21 cellular contexts compared by ENCODE assay signal in genomic region chr5:77642915-77643653, GRCh38. TPM values are rescaled to one million over a fixed set of nuclear protein-coding genes. Genes with fewer than 3 reads are reported as not detected.
DNase-seq lines count a peak whose midpoint lies in the region; ATAC-seq and TF ChIP-seq lines count a peak whose summit lies in the region.
"Had no signal": no experiment of that assay in that cellular context is flagged by ENCODE, and none has a peak within 500 bp of the region (broad histone marks: within the 10 kb centered on the region; RNA-seq: fewer than 3 reads in every experiment).

No MANE protein-coding gene starts in this region.

- no peak overlapping the region for H3K27ac Mint-ChIP-seq in glutamatergic neuron (ENCODE audit: unreplicated experiment)
- H3K27ac Mint-ChIP-seq in activated CD8-positive, alpha-beta memory T cell treated with anti-CD3 and anti-CD28 coated beads, Interleukin-2, amount 10 ng/mL, durations not matched to agents 7 days and 5 days = no peak overlapping the region

- no peak overlapping the region for H2BK5ac ChIP-seq in neuronal stem cell (ENCODE audit: low read length)

- ATAC-seq in activated CD8-positive, alpha-beta memory T cell treated with anti-CD3 and anti-CD28 coated beads, Interleukin-2, amount 10 ng/mL, durations not matched to agents 7 days and 5 days = no peak
- ATAC-seq in Right ventricle myocardium superior (ENCODE audit: poor library complexity) = no peak
- ATAC-seq: mucosa of descending colon, pancreas had no signal

- peak overlapping the region; percentile 73 for H2AK5ac ChIP-seq in neuronal stem cell (ENCODE audit: low read depth, low read length)

- H3K27me3 ChIP-seq in H7 (ENCODE audit: control insufficient read depth, insufficient read depth, low read length) (peaks cover 98% of the 10 kb centered on the region), neuronal stem cell (ENCODE audit: control insufficient read depth in 3 of 3, insufficient read depth in 3 of 3, low read depth in 1 of 3, low read length in 3 of 3) (peaks cover 21 to 99% (median 75%) of the 10 kb centered on the region in 3 experiments)

- intact Hi-C loops in Right ventricle myocardium superior (cut with DNase I) = loop anchor here (10.0 kb wide), 1 partner anchor 372 kb away; no protein-coding TSS in a partner anchor

- H3K79me1 ChIP-seq in neuronal stem cell (ENCODE audit: low read depth, low read length) = no peaks in the 10 kb centered on the region

- H3K4ac ChIP-seq in neuronal stem cell (ENCODE audit: low read length) = no peak overlapping the region

- peaks cover 7 to 13% of the 10 kb centered on the region in 2 donors for H3K4me1 ChIP-seq in neuronal stem cell (ENCODE audit: control insufficient read depth in 2 of 2, insufficient read depth in 1 of 2, low read depth in 1 of 2, low read length in 2 of 2)

- no peak overlapping the region for H4K8ac ChIP-seq in neuronal stem cell (ENCODE audit: low read depth, low read length)

- no peak overlapping the region for H3K4me3 ChIP-seq in H7 (ENCODE audit: insufficient read depth, low read depth, low read length)
- H3K4me3 ChIP-seq in neuronal stem cell (ENCODE audit: low read length in 2 of 2) = no peak overlapping the region
- H3K4me3 ChIP-seq: cardiac muscle cell, GM23248, mucosa of descending colon, pancreas, SJSA1 had no signal

- no CpG with 5 or more reads among the region's 19 CpGs for WGBS in neuronal stem cell (ENCODE audit: extremely low coverage in 2 of 2, insufficient read length in 2 of 2, insufficient replicate concordance in 1 of 2), 2 donors

- H3K27me3 Mint-ChIP-seq in glutamatergic neuron (ENCODE audit: unreplicated experiment) = peaks cover 50% of the 10 kb centered on the region
- H3K27me3 Mint-ChIP-seq in activated CD8-positive, alpha-beta memory T cell treated with anti-CD3 and anti-CD28 coated beads, Interleukin-2, amount 10 ng/mL, durations not matched to agents 7 days and 5 days = peaks cover 94% of the 10 kb centered on the region

- H2BK12ac ChIP-seq in neuronal stem cell (ENCODE audit: low read length) = no peak overlapping the region

- H3K9ac ChIP-seq in neuronal stem cell (ENCODE audit: low read depth, low read length, poor library complexity) = no peak overlapping the region
- H3K9ac ChIP-seq: GM23248 had no signal

- peak; percentile 58 for DNase-seq in ELF-1 (ENCODE audit: low read depth, low spot score)
- DNase-seq in H7 = peak; percentile 76
- peak; percentile 31 for DNase-seq in glutamatergic neuron
- DNase-seq in neuronal stem cell (ENCODE audit: low spot score) = no peak
- DNase-seq in activated CD8-positive, alpha-beta memory T cell treated with anti-CD3 and anti-CD28 coated beads, Interleukin-2, amount 10 ng/mL, durations not matched to agents 7 days and 5 days = no peak
- no peak for DNase-seq in foreskin melanocyte
- no peak for DNase-seq in Right ventricle myocardium superior
- DNase-seq: activated CD4-positive, alpha-beta T cell treated with anti-CD3 and anti-CD28 coated beads, Interleukin-2, amount 10 ng/mL, durations not matched to agents 7 days and 5 days; activated T-cell treated with anti-CD3 and anti-CD28 coated beads, Interleukin-2, amount 50 U/mL, for 48 hours; AML-193; effector CD8-positive, alpha-beta T cell; GM23248; KG1; mucosa of descending colon; NCI-H1048; NCI-H2107; stimulated activated CD4-positive, alpha-beta T cell treated with anti-CD3 and anti-CD28 coated beads, Interleukin-4, amount 100 ng/mL, for 24 hours had no signal

- peak overlapping the region; percentile 86 for H3K4me3 Mint-ChIP-seq in glutamatergic neuron (ENCODE audit: unreplicated experiment)
- H3K4me3 Mint-ChIP-seq in activated CD8-positive, alpha-beta memory T cell treated with anti-CD3 and anti-CD28 coated beads, Interleukin-2, amount 10 ng/mL, durations not matched to agents 7 days and 5 days = no peak overlapping the region

- H2AFZ ChIP-seq in neuronal stem cell (ENCODE audit: low read length) = no peak overlapping the region
- H2AFZ ChIP-seq: GM23248 had no signal

- H3K9me3 Mint-ChIP-seq in glutamatergic neuron (ENCODE audit: unreplicated experiment) = peaks cover 26% of the 10 kb centered on the region
- no peaks in the 10 kb centered on the region for H3K9me3 Mint-ChIP-seq in activated CD8-positive, alpha-beta memory T cell treated with anti-CD3 and anti-CD28 coated beads, Interleukin-2, amount 10 ng/mL, durations not matched to agents 7 days and 5 days (ENCODE audit: low read depth)

- H3K27ac ChIP-seq in neuronal stem cell (replicated peaks; ENCODE audit: low read length) = no peak overlapping the region
- H3K27ac ChIP-seq: cardiac muscle cell, GM23248, pancreas, SJSA1 had no signal

- H3K23ac ChIP-seq in neuronal stem cell (ENCODE audit: low read depth, low read length, poor library complexity) = no peak overlapping the region

- peaks cover 17% of the 10 kb centered on the region for H3K4me1 Mint-ChIP-seq in glutamatergic neuron (ENCODE audit: low read depth, unreplicated experiment)
- peaks cover 20% of the 10 kb centered on the region for H3K4me1 Mint-ChIP-seq in activated CD8-positive, alpha-beta memory T cell treated with anti-CD3 and anti-CD28 coated beads, Interleukin-2, amount 10 ng/mL, durations not matched to agents 7 days and 5 days

- H4K91ac ChIP-seq in neuronal stem cell (ENCODE audit: low read depth, low read length, poor library complexity) = no peak overlapping the region

- H3K18ac ChIP-seq in neuronal stem cell (ENCODE audit: low read length) = peak overlapping the region; percentile 20

- TF ChIP-seq CTCF in glutamatergic neuron (IDR thresholded peaks at IDR 0.05; ENCODE audit: partially characterized antibody, unreplicated experiment) = no peak

- no peak overlapping the region for H3K14ac ChIP-seq in neuronal stem cell (ENCODE audit: low read length)

- H2BK15ac ChIP-seq in neuronal stem cell (ENCODE audit: low read length) = no peak overlapping the region

- no peaks in the 10 kb centered on the region for H3K9me3 ChIP-seq in neuronal stem cell (replicated peaks in 1 of 2; ENCODE audit: control insufficient read depth in 2 of 2, insufficient read depth in 1 of 2, low read depth in 1 of 2, low read length in 2 of 2)
- H3K9me3 ChIP-seq: mucosa of descending colon, pancreas had no signal

- H3K4me2 ChIP-seq in neuronal stem cell (ENCODE audit: insufficient read depth, low read length, poor library complexity, severe bottlenecking) = peak overlapping the region; percentile 32

- no peak overlapping the region for H2BK120ac ChIP-seq in neuronal stem cell (ENCODE audit: low read depth, low read length)

- peaks cover 5% of the 10 kb centered on the region for H3K36me3 Mint-ChIP-seq in glutamatergic neuron (ENCODE audit: unreplicated experiment)
- H3K36me3 Mint-ChIP-seq in activated CD8-positive, alpha-beta memory T cell treated with anti-CD3 and anti-CD28 coated beads, Interleukin-2, amount 10 ng/mL, durations not matched to agents 7 days and 5 days = peaks cover 8% of the 10 kb centered on the region

- CTCF ChIA-PET in activated CD8-positive, alpha-beta memory T cell treated with anti-CD3 and anti-CD28 coated beads, Interleukin-2, amount 10 ng/mL, durations not matched to agents 7 days and 5 days (lab: Charles Lee) = interaction anchor here (0.7 to 0.9 kb wide), 2 partner anchors 12 to 45 kb away, joined by 3 read pairs; no protein-coding TSS in a partner anchor

- no peaks in the 10 kb centered on the region for H3K36me3 ChIP-seq in H7 (replicated peaks; ENCODE audit: control insufficient read depth, insufficient read depth, low read length)
- no peaks in the 10 kb centered on the region for H3K36me3 ChIP-seq in neuronal stem cell (replicated peaks in 1 of 2; ENCODE audit: control insufficient read depth in 2 of 2, insufficient read depth in 2 of 2, low read length in 2 of 2)
- H3K36me3 ChIP-seq: cardiac muscle cell, pancreas, SJSA1 had no signal

RNA-seq across cellular contexts. Expression of gene OTP, which starts 4.6 kb away (rescaled TPM):
- total RNA-seq in H7 (2014; rRNA removed; shearing (Covaris generic)) = not detected in 2 replicates
- total RNA-seq in glutamatergic neuron (ENCODE audit: unreplicated experiment) (0.17 TPM), Right ventricle myocardium superior (not detected)
- 0.13 TPM for polyA plus RNA-seq in neuronal stem cell (2013, experiment 1 of 2)
- 0.10 TPM for polyA plus RNA-seq in neuronal stem cell (2013, experiment 2 of 2)
- total RNA-seq in activated CD8-positive, alpha-beta memory T cell treated with anti-CD3 and anti-CD28 coated beads, Interleukin-2, amount 10 ng/mL, durations not matched to agents 7 days and 5 days = under 1 TPM in 1 of 2 experiments, not detected in 1; 0.05 TPM
- total RNA-seq: activated CD4-positive, alpha-beta T cell treated with anti-CD3 and anti-CD28 coated beads, Interleukin-2, amount 10 ng/mL, durations not matched to agents 7 days and 5 days; cardiac muscle cell; GM23248; mucosa of descending colon; pancreas; SJSA1; skeletal muscle tissue had no signal
- polyA plus RNA-seq: cardiac muscle cell, GM23248, pancreas had no signal

Comparison
In these comparisons a context has a peak if more than half of its experiments do, and no peak if none do; other contexts are left out.
1. DNase-seq: peak in ELF-1 (single experiment), H7 (single experiment) and glutamatergic neuron (single experiment); none in neuronal stem cell (single experiment), activated CD8-positive, alpha-beta memory T cell treated with anti-CD3 and anti-CD28 coated beads, Interleukin-2, amount 10 ng/mL, durations not matched to agents 7 days and 5 days (single experiment), foreskin melanocyte (single experiment) and Right ventricle myocardium superior (single experiment).